Comparison of ENCODE assay signal across 9 cellular contexts in genomic region chr10:2137549-2138174, GRCh38.
A peak's percentile ranks its signal among the peaks of the same experiment; 100 is the strongest.
DNase-seq lines count a peak whose midpoint lies in the region; ATAC-seq and TF ChIP-seq lines count a peak whose summit lies in the region.
"Had no signal": no experiment of that assay in that cellular context is flagged by ENCODE, and none has a peak within 500 bp of the region (broad histone marks: within the 10 kb centered on the region; RNA-seq: fewer than 3 reads in every experiment).

No MANE protein-coding gene starts in this region.

- H3K27me3 ChIP-seq in prostate gland (replicated peaks; ENCODE audit: insufficient read depth), result no peaks in the 10 kb centered on the region

- no peaks in the 10 kb centered on the region for H3K4me1 ChIP-seq in prostate gland (replicated peaks)

- TF ChIP-seq POLR2A in prostate gland (IDR thresholded peaks at IDR 0.05), result no peak

- TF ChIP-seq CTCF in RWPE1 (conservative IDR thresholded peaks at IDR 0.05; ENCODE audit: low read depth), result no peak; the same call in 1 of the 2 replicates
- TF ChIP-seq CTCF in nephron (IDR thresholded peaks at IDR 0.05; ENCODE audit: unreplicated experiment in 3 of 3), result peak in 2 of 3 experiments; percentile 33 to 47
- TF ChIP-seq CTCF in prostate gland (IDR thresholded peaks at IDR 0.05), result peak in 1 of 4 experiments; percentile 22

- DNase-seq in NCI-H2107 treated with DMSO at 0.1 percent for 48 hours (lab: John Stamatoyannopoulos, UW; ENCODE audit: unreplicated experiment) (peak; percentile 21), NCI-H2107 (lab: John Stamatoyannopoulos, UW) (no peak), RWPE1 (ENCODE audit: low spot score) (peak; percentile 47), prostate gland (ENCODE audit: low spot score) (no peak)

- no peaks in the 10 kb centered on the region for H3K36me3 ChIP-seq in prostate gland

- POLR2A ChIA-PET in RWPE1 (lab: Yijun Ruan, JAX; ENCODE audit: low non-redundant PET), result no interaction called here

- no peak overlapping the region for H3K27ac ChIP-seq in RWPE1
- no peak overlapping the region for H3K27ac ChIP-seq in prostate gland

- no peaks in the 10 kb centered on the region for H3K9me3 Mint-ChIP-seq in nephron
- H3K9me3 Mint-ChIP-seq: T-helper 1 cell treated with Interleukin-12 subunit alpha and Interleukin-12 subunit beta and Interleukin-4 antibody, amounts not matched to agents 30 μg/mL and 1 μg/mL, for 36 hours had no signal

- H3K4me1 Mint-ChIP-seq in nephron, result no peaks in the 10 kb centered on the region

- no peak overlapping the region for H3K4me3 Mint-ChIP-seq in nephron
- H3K4me3 Mint-ChIP-seq: T-helper 1 cell treated with Interleukin-12 subunit alpha and Interleukin-12 subunit beta and Interleukin-4 antibody, amounts not matched to agents 30 μg/mL and 1 μg/mL, for 36 hours had no signal

- H3K9me3 ChIP-seq in prostate gland, result no peaks in the 10 kb centered on the region

- no peaks in the 10 kb centered on the region for H3K36me3 Mint-ChIP-seq in nephron (ENCODE audit: low read depth)

- CTCF ChIA-PET in RWPE1 (lab: Yijun Ruan, JAX), result interaction anchor here (0.6 to 1.0 kb wide), 5 partner anchors 11 to 840 kb away, joined by 3 to 4 read pairs (median 4); no protein-coding TSS in a partner anchor

- 93% methylated on average over 4 of the region's 4 CpGs for WGBS in prostate gland

- intact Hi-C loops in prostate gland (cut with DNase I), result no loop called here

- no peak overlapping the region for H3K27ac Mint-ChIP-seq in nephron
- H3K27ac Mint-ChIP-seq: T-helper 1 cell treated with Interleukin-12 subunit alpha and Interleukin-12 subunit beta and Interleukin-4 antibody, amounts not matched to agents 30 μg/mL and 1 μg/mL, for 36 hours had no signal

- peak; percentile 65 for ATAC-seq in HG02981 (IDR thresholded peaks at IDR 0.05; ENCODE audit: unreplicated experiment)
- no peak for ATAC-seq in HG02852 (IDR thresholded peaks at IDR 0.05; ENCODE audit: unreplicated experiment)
- ATAC-seq in GM21723 (IDR thresholded peaks at IDR 0.05; ENCODE audit: unreplicated experiment), result no peak

- no peak overlapping the region for H3K4me3 ChIP-seq in prostate gland

- peaks cover 4% of the 10 kb centered on the region for H3K27me3 Mint-ChIP-seq in nephron (ENCODE audit: low read depth)

Comparison
In these comparisons a context has a peak if more than half of its experiments do, and no peak if none do; other contexts are left out.
1. DNase-seq: peak in NCI-H2107 treated with DMSO at 0.1 percent for 48 hours (single experiment) and RWPE1 (single experiment); none in NCI-H2107 (single experiment) and prostate gland (single experiment).